8 cellular contexts compared by ENCODE assay signal in the genomic region with DNA sequence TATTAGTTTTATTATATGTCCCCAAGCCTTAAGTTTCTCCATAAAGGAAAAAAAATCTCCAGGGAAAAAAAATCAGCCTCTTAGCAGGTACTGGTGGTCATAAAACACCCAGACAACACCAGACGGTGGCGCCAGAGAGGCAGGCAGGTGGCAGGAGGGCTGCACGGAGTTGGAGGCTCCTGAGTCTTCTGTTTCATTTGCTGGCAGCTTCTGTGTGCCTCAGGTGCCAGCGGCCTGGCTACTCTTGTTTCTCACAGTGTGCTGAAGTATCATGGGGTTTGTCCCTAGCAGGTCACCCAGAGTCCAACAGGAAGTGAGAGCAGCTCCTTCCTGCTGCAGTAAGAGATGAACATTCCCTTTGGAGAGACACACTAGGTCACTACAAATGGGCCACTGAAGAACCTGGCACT.
DNase-seq lines count a peak whose midpoint lies in the region; ATAC-seq, FAIRE-seq and TF ChIP-seq lines count a peak whose summit lies in the region.

No MANE protein-coding gene starts in this region.

- peak; percentile 98 for TF ChIP-seq CTCF in 22Rv1 (IDR thresholded peaks at IDR 0.05)

- ATAC-seq in HG02973 (IDR thresholded peaks at IDR 0.05; ENCODE audit: unreplicated experiment), result peak; percentile 86

- peak; percentile 80 for FAIRE-seq in GM18507 (lab: Jason Lieb, UNC)

- DNase-seq in GM18507 (ENCODE audit: extremely low spot score, insufficient read length, low read depth) (peak; percentile 42), NCI-H2081 (lab: John Stamatoyannopoulos, UW) (peak; percentile 89 to 91), UCSD-AML1 (lab: John Stamatoyannopoulos, UW; ENCODE audit: unreplicated experiment) (peak; percentile 77), brain pericyte (ENCODE audit: low read depth, low spot score) (peak; percentile 59), inferior parietal cortex (ENCODE audit: extremely low spot score) (peak; percentile 51)
- DNase-seq in stimulated activated CD4-positive, alpha-beta T cell treated with anti-CD3 and anti-CD28 coated beads, Interleukin-15, amount 100 ng/mL, for 24 hours, result peak; percentile 93

- peak overlapping the region; percentile 23; the same call in 1 of the 2 replicates for H3K27ac ChIP-seq in 22Rv1

Comparison
In these comparisons a context has a peak if more than half of its experiments do, and no peak if none do; other contexts are left out.
1. Peak in every context shown above with its lines: DNase-seq, ATAC-seq and H3K27ac ChIP-seq.
2. DNase-seq: peak in every context shown above with its lines; median percentile 93 in stimulated activated CD4-positive, alpha-beta T cell treated with anti-CD3 and anti-CD28 coated beads, Interleukin-15, amount 100 ng/mL, for 24 hours; 90 in NCI-H2081; 77 in UCSD-AML1; 59 in brain pericyte; 51 in inferior parietal cortex; 42 in GM18507.